8 cellular contexts compared by ENCODE assay signal in the genomic region with DNA sequence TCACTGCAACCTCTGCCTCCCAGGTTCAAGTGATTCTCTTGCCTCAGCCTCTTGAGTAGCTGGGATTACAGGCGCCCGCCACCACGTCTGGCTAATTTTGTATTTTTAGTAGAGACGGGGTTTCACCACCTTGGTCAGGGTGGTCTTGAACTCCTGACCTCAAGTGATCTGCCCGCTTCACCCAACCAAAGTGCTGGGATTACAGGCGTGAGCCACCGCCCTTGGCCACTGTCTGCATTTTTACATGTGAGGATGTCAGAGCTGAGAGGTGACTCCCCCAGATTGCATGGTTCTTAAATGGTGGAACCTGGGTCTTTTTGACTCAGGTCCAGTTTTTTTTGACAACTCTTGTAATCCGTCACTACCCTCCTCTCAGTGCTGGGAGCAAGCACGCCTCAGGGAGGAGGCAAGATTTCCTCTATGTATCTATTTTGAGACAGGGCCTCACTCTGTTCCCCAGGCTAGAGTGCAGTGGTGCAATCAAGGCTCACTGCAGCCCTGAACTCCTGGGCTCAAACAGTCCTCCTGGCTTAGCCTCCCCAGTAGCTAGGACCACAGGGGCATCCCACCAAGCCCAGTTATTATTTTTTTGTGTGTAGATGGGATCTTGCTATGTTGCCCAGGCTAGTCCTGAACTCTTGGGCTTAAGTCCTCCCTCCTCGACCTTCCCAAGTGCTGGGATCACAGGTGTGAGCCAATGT. TPM values are rescaled to one million over a fixed set of nuclear protein-coding genes. Genes with fewer than 3 reads are reported as not detected.
DNase-seq lines count a peak whose midpoint lies in the region; ATAC-seq and TF ChIP-seq lines count a peak whose summit lies in the region.

No MANE protein-coding gene starts in this region.

- no peaks in the 10 kb centered on the region for H3K27me3 ChIP-seq in left lung
- H3K27me3 ChIP-seq in thymus (ENCODE audit: control insufficient read depth, insufficient read depth): no peaks in the 10 kb centered on the region

- no peaks in the 10 kb centered on the region for H3K9me3 Mint-ChIP-seq in activated CD4-positive, alpha-beta T cell treated with anti-CD3 and anti-CD28 coated beads, Interleukin-2, amount 10 ng/mL, durations not matched to agents 7 days and 5 days
- no peaks in the 10 kb centered on the region for H3K9me3 Mint-ChIP-seq in activated naive CD8-positive, alpha-beta T cell (ENCODE audit: low read depth)

- peak overlapping the region; percentile 85 to 99 for H3K4me3 ChIP-seq in left lung
- H3K4me3 ChIP-seq in thymus (ENCODE audit: low read length): no peak overlapping the region

- DNase-seq in activated CD4-positive, alpha-beta T cell treated with anti-CD3 and anti-CD28 coated beads, Interleukin-2, amount 10 ng/mL, durations not matched to agents 7 days and 5 days: no peak
- DNase-seq in activated CD4-positive, alpha-beta T cell treated with anti-CD3 and anti-CD28 coated beads, Interleukin-2, amount 50 U/mL, for 4 hours: no peak
- no peak for DNase-seq in left lung
- no peak for DNase-seq in NCI-H1436 treated with DMSO at 0.1 percent for 48 hours (lab: John Stamatoyannopoulos, UW)
- no peak for DNase-seq in SW480 (ENCODE audit: low spot score)

- CTCF ChIA-PET in activated CD4-positive, alpha-beta T cell treated with anti-CD3 and anti-CD28 coated beads, Interleukin-2, amount 10 ng/mL, durations not matched to agents 7 days and 5 days (lab: Charles Lee): interaction anchor here (0.6 to 3.2 kb wide), 5 partner anchors 14 to 1306 kb away, joined by 3 to 23 read pairs (median 4); partner anchors contain the start of gene SLC12A9

- H3K27ac ChIP-seq in left lung: peak overlapping the region; percentile 90 to 91
- peak overlapping the region; percentile 98 for H3K27ac ChIP-seq in thymus (ENCODE audit: low read depth)

- POLR2A ChIA-PET in activated CD4-positive, alpha-beta T cell treated with anti-CD3 and anti-CD28 coated beads, Interleukin-2, amount 10 ng/mL, durations not matched to agents 7 days and 5 days (lab: Charles Lee): interaction anchor here (2.3 kb wide), 1 partner anchor 16 kb away, joined by 18 read pairs; the partner anchor contains the start of gene UFSP1

- TF ChIP-seq CTCF in left lung (IDR thresholded peaks at IDR 0.05): no peak

- no peaks in the 10 kb centered on the region for H3K27me3 Mint-ChIP-seq in activated CD4-positive, alpha-beta T cell treated with anti-CD3 and anti-CD28 coated beads, Interleukin-2, amount 10 ng/mL, durations not matched to agents 7 days and 5 days
- no peaks in the 10 kb centered on the region for H3K27me3 Mint-ChIP-seq in activated naive CD8-positive, alpha-beta T cell

- H3K27ac Mint-ChIP-seq in activated CD4-positive, alpha-beta T cell treated with anti-CD3 and anti-CD28 coated beads, Interleukin-2, amount 10 ng/mL, durations not matched to agents 7 days and 5 days: peak overlapping the region; percentile 95
- peak overlapping the region; percentile 96 for H3K27ac Mint-ChIP-seq in activated naive CD8-positive, alpha-beta T cell

- peaks cover 60% of the 10 kb centered on the region for H3K36me3 Mint-ChIP-seq in activated CD4-positive, alpha-beta T cell treated with anti-CD3 and anti-CD28 coated beads, Interleukin-2, amount 10 ng/mL, durations not matched to agents 7 days and 5 days (ENCODE audit: low read depth)
- peaks cover 13% of the 10 kb centered on the region for H3K36me3 Mint-ChIP-seq in activated naive CD8-positive, alpha-beta T cell

- intact Hi-C loops in left lung (cut with DNase I): no loop called here

- peaks cover 12 to 51% of the 10 kb centered on the region in 2 donors for H3K4me1 ChIP-seq in left lung
- H3K4me1 ChIP-seq in thymus (ENCODE audit: control insufficient read depth, insufficient read depth, low read length): peaks cover 14% of the 10 kb centered on the region

- H3K4me1 Mint-ChIP-seq in activated CD4-positive, alpha-beta T cell treated with anti-CD3 and anti-CD28 coated beads, Interleukin-2, amount 10 ng/mL, durations not matched to agents 7 days and 5 days: peaks cover 52% of the 10 kb centered on the region
- peaks cover 36% of the 10 kb centered on the region for H3K4me1 Mint-ChIP-seq in activated naive CD8-positive, alpha-beta T cell (ENCODE audit: low read depth)

- H3K9me3 ChIP-seq in left lung (no peaks in the 10 kb centered on the region), thymus (ENCODE audit: control insufficient read depth) (no peaks in the 10 kb centered on the region)

- no peak for ATAC-seq in left lung
- no peak for ATAC-seq in HG03469 (IDR thresholded peaks at IDR 0.05; ENCODE audit: unreplicated experiment)

- 99% methylated on average over 10 of the region's 10 CpGs for WGBS in thymus

- peaks cover 0 to 54% of the 10 kb centered on the region in 2 donors for H3K36me3 ChIP-seq in left lung
- H3K36me3 ChIP-seq in thymus (ENCODE audit: control insufficient read depth, insufficient read depth): peaks cover 17% of the 10 kb centered on the region

- H3K4me3 Mint-ChIP-seq in activated CD4-positive, alpha-beta T cell treated with anti-CD3 and anti-CD28 coated beads, Interleukin-2, amount 10 ng/mL, durations not matched to agents 7 days and 5 days: peak overlapping the region; percentile 97
- peak overlapping the region; percentile 97 for H3K4me3 Mint-ChIP-seq in activated naive CD8-positive, alpha-beta T cell

RNA-seq across cellular contexts. Expression of gene SRRT, which starts 1.2 kb away (rescaled TPM):
- 100 to 1,000 TPM; 262 to 280 TPM for total RNA-seq in activated CD4-positive, alpha-beta T cell treated with anti-CD3 and anti-CD28 coated beads, Interleukin-2, amount 10 ng/mL, durations not matched to agents 7 days and 5 days
- 100 to 1,000 TPM in 1 of 2 donors, 10 to 100 TPM in 1; 91.4 to 119 TPM for total RNA-seq in left lung
- polyA plus RNA-seq in thymus: 120 TPM

RNA-seq across cellular contexts. Expression of gene TRIP6, which starts 6.6 kb away (rescaled TPM):
- 10 to 100 TPM; 24.8 to 34.2 TPM for total RNA-seq in activated CD4-positive, alpha-beta T cell treated with anti-CD3 and anti-CD28 coated beads, Interleukin-2, amount 10 ng/mL, durations not matched to agents 7 days and 5 days
- total RNA-seq in left lung: 10 to 100 TPM; 72.9 to 84.9 TPM
- polyA plus RNA-seq in thymus: 26.1 TPM

RNA-seq across cellular contexts. Expression of gene UFSP1, which starts 15.8 kb away (rescaled TPM):
- total RNA-seq in activated CD4-positive, alpha-beta T cell treated with anti-CD3 and anti-CD28 coated beads, Interleukin-2, amount 10 ng/mL, durations not matched to agents 7 days and 5 days: 1 to 10 TPM; 2.3 to 3.1 TPM
- 1 to 10 TPM; 1.8 to 4.4 TPM for total RNA-seq in left lung
- polyA plus RNA-seq in thymus: 3.6 TPM

RNA-seq across cellular contexts. Expression of gene SLC12A9, which starts 21.2 kb away (rescaled TPM):
- 10 to 100 TPM; 44.1 to 49.1 TPM for total RNA-seq in activated CD4-positive, alpha-beta T cell treated with anti-CD3 and anti-CD28 coated beads, Interleukin-2, amount 10 ng/mL, durations not matched to agents 7 days and 5 days
- total RNA-seq in left lung: 10 to 100 TPM; 35.7 to 49.9 TPM
- polyA plus RNA-seq in thymus: 48.0 TPM

RNA-seq across cellular contexts. Expression of gene ACHE, which starts 21.9 kb away (rescaled TPM):
- total RNA-seq in activated CD4-positive, alpha-beta T cell treated with anti-CD3 and anti-CD28 coated beads, Interleukin-2, amount 10 ng/mL, durations not matched to agents 7 days and 5 days: not detected
- 1 to 10 TPM; 2.4 to 3.3 TPM for total RNA-seq in left lung
- 7.9 TPM for polyA plus RNA-seq in thymus
